Comparison of ENCODE assay signal across 1 cellular context in the genomic region with DNA sequence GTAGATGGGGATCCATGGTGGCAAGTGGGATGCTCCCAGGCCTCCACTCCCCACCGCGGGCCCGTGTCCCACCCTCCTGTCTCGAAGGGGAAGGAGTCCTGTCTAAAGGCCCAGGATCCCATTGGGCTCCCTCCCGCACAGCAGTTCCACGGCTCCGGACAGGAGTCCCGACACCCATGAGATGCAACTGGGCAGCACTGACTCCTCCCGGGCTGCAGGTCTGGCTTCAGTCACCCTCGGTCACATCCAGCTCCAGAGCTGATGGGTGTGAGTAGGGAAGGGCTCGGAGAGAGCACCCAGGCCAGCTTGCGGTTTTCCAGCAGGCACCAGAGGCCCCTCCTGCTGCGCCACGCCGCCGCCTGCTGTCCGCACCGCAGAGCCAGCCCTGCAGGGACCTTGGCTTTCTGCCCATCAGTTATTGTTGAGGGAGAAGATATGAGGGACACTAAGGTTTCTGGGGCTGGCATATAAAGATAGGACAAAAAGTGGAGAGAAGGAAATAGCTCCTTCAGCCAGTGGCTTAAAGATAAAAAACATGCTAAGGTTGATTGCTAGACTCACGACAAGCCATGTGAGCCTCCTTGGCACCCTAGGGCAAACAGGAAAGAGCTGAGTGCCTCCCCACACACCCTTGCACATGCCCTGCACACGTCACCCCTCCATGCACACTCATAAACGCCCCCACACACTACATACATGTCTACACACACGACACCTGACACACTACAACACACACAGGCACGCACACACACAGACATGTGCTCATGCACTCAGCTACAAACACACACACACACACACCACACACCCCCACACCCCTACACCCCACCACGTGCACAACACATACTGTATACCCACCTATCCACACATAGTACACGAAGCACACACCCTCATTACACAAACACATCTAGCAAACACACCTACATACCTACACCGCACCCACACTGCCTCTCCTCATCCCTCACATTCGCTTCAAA.
TF ChIP-seq lines count a peak whose summit lies in the region.

No MANE protein-coding gene starts in this region.

TF ChIP-seq in K562, 482 proteins besides CTCF, POLR2A, EP300 and RAD21 (continued from another document and continues in another):
- TF ChIP-seq, protein P1, sequence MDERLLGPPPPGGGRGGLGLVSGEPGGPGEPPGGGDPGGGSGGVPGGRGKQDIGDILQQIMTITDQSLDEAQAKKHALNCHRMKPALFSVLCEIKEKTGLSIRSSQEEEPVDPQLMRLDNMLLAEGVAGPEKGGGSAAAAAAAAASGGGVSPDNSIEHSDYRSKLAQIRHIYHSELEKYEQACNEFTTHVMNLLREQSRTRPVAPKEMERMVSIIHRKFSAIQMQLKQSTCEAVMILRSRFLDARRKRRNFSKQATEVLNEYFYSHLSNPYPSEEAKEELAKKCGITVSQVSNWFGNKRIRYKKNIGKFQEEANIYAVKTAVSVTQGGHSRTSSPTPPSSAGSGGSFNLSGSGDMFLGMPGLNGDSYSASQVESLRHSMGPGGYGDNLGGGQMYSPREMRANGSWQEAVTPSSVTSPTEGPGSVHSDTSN (CRISPR knock-in tag; IDR thresholded peaks at IDR 0.05; ENCODE audit: low read depth), result no peak
- TF ChIP-seq, protein P1 (tag; conservative IDR thresholded peaks at IDR 0.05; ENCODE audit: low read depth), result peak; percentile 46; the same call in 1 of the 2 replicates
- TF ChIP-seq MTA1 (IDR thresholded peaks at IDR 0.05; ENCODE audit: borderline replicate concordance) (no peak; the same call in 1 of the 2 replicates), MIER1 (IDR thresholded peaks at IDR 0.05; ENCODE audit: low read depth) (no peak; the same call in 1 of the 2 replicates), ELF2 (CRISPR knock-in tag; IDR thresholded peaks at IDR 0.05) (no peak), ZBTB8A (IDR thresholded peaks at IDR 0.05; ENCODE audit: partially characterized antibody) (no peak), HDAC2 (IDR thresholded peaks at IDR 0.05) (peak; percentile 87), CBX5 (IDR thresholded peaks at IDR 0.05; ENCODE audit: borderline replicate concordance, low read depth) (no peak), ZNF699 (CRISPR knock-in tag; IDR thresholded peaks at IDR 0.05; ENCODE audit: insufficient replicate concordance) (no peak), RAD51 (IDR thresholded peaks at IDR 0.05; ENCODE audit: borderline replicate concordance, low read depth) (peak; percentile 20; the same call in 1 of the 2 replicates), POU5F1 (IDR thresholded peaks at IDR 0.05; ENCODE audit: borderline replicate concordance, low read depth, low read length, partially characterized antibody) (no peak), HLTF (IDR thresholded peaks at IDR 0.05) (peak; percentile 87), RHOXF2B (CRISPR knock-in tag; conservative IDR thresholded peaks at IDR 0.05) (no peak), U2AF2 (optimal IDR thresholded peaks at IDR 0.05; ENCODE audit: low read depth, low read length) (no peak), EWSR1 (IDR thresholded peaks at IDR 0.05; ENCODE audit: borderline replicate concordance, low read depth, partially characterized antibody) (no peak), CBFA2T3 (IDR thresholded peaks at IDR 0.05) (peak; percentile 98), ZNF3 (CRISPR knock-in tag; IDR thresholded peaks at IDR 0.05) (no peak), SNRNP70 (optimal IDR thresholded peaks at IDR 0.05; ENCODE audit: low read depth, low read length) (no peak), NFE2 (IDR thresholded peaks at IDR 0.05; ENCODE audit: low read depth) (peak; percentile 19; the same call in 1 of the 2 replicates), SOX6 (IDR thresholded peaks at IDR 0.05) (peak; percentile 92), HNRNPL (IDR thresholded peaks at IDR 0.05; ENCODE audit: low read depth, low read length) (no peak), TAF1 (IDR thresholded peaks at IDR 0.05; ENCODE audit: control insufficient read depth, extremely low read depth, insufficient read depth, low read length, severe bottlenecking) (no peak), STAG1 (CRISPR knock-in tag; IDR thresholded peaks at IDR 0.05; ENCODE audit: borderline replicate concordance) (no peak), GABPA (tag; conservative IDR thresholded peaks at IDR 0.05; ENCODE audit: low read depth) (no peak; the same call in 1 of the 2 replicates), SMARCC2 (IDR thresholded peaks at IDR 0.05; ENCODE audit: low read depth) (peak; percentile 85), IFI16 (CRISPR knock-in tag; IDR thresholded peaks at IDR 0.05) (no peak), CHD1 (IDR thresholded peaks at IDR 0.05; ENCODE audit: low read length) (no peak), ZNF75A (CRISPR knock-in tag; IDR thresholded peaks at IDR 0.05) (no peak), ZNF263 (CRISPR knock-in tag; IDR thresholded peaks at IDR 0.05; ENCODE audit: borderline replicate concordance) (peak; percentile 55; the same call in 1 of the 2 replicates)
- TF ChIP-seq, protein P2, sequence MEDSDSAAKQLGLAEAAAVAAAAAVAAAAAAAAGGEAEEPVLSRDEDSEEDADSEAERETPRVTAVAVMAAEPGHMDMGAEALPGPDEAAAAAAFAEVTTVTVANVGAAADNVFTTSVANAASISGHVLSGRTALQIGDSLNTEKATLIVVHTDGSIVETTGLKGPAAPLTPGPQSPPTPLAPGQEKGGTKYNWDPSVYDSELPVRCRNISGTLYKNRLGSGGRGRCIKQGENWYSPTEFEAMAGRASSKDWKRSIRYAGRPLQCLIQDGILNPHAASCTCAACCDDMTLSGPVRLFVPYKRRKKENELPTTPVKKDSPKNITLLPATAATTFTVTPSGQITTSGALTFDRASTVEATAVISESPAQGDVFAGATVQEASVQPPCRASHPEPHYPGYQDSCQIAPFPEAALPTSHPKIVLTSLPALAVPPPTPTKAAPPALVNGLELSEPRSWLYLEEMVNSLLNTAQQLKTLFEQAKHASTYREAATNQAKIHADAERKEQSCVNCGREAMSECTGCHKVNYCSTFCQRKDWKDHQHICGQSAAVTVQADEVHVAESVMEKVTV (CRISPR knock-in tag; IDR thresholded peaks at IDR 0.05), result peak; percentile 68
- TF ChIP-seq, protein P3, sequence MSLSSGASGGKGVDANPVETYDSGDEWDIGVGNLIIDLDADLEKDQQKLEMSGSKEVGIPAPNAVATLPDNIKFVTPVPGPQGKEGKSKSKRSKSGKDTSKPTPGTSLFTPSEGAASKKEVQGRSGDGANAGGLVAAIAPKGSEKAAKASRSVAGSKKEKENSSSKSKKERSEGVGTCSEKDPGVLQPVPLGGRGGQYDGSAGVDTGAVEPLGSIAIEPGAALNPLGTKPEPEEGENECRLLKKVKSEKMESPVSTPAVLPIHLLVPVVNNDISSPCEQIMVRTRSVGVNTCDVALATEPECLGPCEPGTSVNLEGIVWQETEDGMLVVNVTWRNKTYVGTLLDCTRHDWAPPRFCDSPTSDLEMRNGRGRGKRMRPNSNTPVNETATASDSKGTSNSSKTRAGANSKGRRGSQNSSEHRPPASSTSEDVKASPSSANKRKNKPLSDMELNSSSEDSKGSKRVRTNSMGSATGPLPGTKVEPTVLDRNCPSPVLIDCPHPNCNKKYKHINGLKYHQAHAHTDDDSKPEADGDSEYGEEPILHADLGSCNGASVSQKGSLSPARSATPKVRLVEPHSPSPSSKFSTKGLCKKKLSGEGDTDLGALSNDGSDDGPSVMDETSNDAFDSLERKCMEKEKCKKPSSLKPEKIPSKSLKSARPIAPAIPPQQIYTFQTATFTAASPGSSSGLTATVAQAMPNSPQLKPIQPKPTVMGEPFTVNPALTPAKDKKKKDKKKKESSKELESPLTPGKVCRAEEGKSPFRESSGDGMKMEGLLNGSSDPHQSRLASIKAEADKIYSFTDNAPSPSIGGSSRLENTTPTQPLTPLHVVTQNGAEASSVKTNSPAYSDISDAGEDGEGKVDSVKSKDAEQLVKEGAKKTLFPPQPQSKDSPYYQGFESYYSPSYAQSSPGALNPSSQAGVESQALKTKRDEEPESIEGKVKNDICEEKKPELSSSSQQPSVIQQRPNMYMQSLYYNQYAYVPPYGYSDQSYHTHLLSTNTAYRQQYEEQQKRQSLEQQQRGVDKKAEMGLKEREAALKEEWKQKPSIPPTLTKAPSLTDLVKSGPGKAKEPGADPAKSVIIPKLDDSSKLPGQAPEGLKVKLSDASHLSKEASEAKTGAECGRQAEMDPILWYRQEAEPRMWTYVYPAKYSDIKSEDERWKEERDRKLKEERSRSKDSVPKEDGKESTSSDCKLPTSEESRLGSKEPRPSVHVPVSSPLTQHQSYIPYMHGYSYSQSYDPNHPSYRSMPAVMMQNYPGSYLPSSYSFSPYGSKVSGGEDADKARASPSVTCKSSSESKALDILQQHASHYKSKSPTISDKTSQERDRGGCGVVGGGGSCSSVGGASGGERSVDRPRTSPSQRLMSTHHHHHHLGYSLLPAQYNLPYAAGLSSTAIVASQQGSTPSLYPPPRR (CRISPR knock-in tag; IDR thresholded peaks at IDR 0.05; ENCODE audit: borderline replicate concordance), result no peak; the same call in 1 of the 2 replicates
- TF ChIP-seq, protein P4, sequence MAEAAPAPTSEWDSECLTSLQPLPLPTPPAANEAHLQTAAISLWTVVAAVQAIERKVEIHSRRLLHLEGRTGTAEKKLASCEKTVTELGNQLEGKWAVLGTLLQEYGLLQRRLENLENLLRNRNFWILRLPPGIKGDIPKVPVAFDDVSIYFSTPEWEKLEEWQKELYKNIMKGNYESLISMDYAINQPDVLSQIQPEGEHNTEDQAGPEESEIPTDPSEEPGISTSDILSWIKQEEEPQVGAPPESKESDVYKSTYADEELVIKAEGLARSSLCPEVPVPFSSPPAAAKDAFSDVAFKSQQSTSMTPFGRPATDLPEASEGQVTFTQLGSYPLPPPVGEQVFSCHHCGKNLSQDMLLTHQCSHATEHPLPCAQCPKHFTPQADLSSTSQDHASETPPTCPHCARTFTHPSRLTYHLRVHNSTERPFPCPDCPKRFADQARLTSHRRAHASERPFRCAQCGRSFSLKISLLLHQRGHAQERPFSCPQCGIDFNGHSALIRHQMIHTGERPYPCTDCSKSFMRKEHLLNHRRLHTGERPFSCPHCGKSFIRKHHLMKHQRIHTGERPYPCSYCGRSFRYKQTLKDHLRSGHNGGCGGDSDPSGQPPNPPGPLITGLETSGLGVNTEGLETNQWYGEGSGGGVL (CRISPR knock-in tag; IDR thresholded peaks at IDR 0.05), result no peak
- TF ChIP-seq, protein P5, sequence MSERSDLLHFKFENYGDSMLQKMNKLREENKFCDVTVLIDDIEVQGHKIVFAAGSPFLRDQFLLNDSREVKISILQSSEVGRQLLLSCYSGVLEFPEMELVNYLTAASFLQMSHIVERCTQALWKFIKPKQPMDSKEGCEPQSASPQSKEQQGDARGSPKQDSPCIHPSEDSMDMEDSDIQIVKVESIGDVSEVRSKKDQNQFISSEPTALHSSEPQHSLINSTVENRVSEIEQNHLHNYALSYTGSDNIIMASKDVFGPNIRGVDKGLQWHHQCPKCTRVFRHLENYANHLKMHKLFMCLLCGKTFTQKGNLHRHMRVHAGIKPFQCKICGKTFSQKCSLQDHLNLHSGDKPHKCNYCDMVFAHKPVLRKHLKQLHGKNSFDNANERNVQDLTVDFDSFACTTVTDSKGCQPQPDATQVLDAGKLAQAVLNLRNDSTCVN (CRISPR knock-in tag; IDR thresholded peaks at IDR 0.05), result peak; percentile 85; the same call in 1 of the 2 replicates
- TF ChIP-seq, protein P6, sequence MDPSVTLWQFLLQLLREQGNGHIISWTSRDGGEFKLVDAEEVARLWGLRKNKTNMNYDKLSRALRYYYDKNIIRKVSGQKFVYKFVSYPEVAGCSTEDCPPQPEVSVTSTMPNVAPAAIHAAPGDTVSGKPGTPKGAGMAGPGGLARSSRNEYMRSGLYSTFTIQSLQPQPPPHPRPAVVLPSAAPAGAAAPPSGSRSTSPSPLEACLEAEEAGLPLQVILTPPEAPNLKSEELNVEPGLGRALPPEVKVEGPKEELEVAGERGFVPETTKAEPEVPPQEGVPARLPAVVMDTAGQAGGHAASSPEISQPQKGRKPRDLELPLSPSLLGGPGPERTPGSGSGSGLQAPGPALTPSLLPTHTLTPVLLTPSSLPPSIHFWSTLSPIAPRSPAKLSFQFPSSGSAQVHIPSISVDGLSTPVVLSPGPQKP (CRISPR knock-in tag; IDR thresholded peaks at IDR 0.05), result no peak
- TF ChIP-seq, protein P7, sequence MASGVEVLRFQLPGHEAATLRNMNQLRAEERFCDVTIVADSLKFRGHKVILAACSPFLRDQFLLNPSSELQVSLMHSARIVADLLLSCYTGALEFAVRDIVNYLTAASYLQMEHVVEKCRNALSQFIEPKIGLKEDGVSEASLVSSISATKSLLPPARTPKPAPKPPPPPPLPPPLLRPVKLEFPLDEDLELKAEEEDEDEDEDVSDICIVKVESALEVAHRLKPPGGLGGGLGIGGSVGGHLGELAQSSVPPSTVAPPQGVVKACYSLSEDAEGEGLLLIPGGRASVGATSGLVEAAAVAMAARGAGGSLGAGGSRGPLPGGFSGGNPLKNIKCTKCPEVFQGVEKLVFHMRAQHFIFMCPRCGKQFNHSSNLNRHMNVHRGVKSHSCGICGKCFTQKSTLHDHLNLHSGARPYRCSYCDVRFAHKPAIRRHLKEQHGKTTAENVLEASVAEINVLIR (CRISPR knock-in tag; IDR thresholded peaks at IDR 0.05), result no peak
- TF ChIP-seq, protein P8, sequence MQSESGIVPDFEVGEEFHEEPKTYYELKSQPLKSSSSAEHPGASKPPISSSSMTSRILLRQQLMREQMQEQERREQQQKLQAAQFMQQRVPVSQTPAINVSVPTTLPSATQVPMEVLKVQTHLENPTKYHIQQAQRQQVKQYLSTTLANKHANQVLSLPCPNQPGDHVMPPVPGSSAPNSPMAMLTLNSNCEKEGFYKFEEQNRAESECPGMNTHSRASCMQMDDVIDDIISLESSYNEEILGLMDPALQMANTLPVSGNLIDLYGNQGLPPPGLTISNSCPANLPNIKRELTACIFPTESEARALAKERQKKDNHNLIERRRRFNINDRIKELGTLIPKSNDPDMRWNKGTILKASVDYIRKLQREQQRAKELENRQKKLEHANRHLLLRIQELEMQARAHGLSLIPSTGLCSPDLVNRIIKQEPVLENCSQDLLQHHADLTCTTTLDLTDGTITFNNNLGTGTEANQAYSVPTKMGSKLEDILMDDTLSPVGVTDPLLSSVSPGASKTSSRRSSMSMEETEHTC (IDR thresholded peaks at IDR 0.05), result 0 out of 2 replicates have a peak, but pooled peaks have one; percentile 31
